Comparison of ENCODE assay signal across 1 cellular context in the genomic region with DNA sequence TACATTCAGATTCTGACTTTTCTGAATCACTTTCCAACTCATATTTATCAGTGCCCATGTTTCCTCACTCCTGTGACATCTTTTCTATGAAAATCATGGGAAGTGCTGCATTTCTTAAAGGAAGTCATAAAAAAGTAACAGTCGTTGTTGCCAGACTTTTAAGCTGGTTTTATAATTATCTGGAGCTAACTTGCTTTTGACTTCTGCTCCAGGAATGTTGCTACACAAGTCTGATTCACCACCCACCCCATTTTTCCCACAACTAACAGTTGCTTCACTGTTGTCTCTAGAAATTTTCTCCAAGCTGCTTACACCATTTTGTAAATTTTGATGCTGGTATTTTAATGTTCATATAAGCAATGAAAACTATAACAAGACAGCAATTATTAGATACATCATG.
TF ChIP-seq lines count a peak whose summit lies in the region.

No MANE protein-coding gene starts in this region.

TF ChIP-seq in endothelial cell of umbilical vein, 7 proteins besides CTCF, POLR2A, EP300 and RAD21:
- TF ChIP-seq POLR2AphosphoS5 (IDR thresholded peaks at IDR 0.05; ENCODE audit: insufficient read depth, low read depth, low read length) (no peak), GATA2 (IDR thresholded peaks at IDR 0.05; ENCODE audit: insufficient read depth, insufficient read length, low read depth, low read length) (peak; percentile 32), FOS (IDR thresholded peaks at IDR 0.05; ENCODE audit: borderline replicate concordance, insufficient read depth, low read length) (peak; percentile 45), EZH2 (IDR thresholded peaks at IDR 0.05; ENCODE audit: borderline replicate concordance, low read depth, low read length, severe bottlenecking) (no peak), JUN (IDR thresholded peaks at IDR 0.05; ENCODE audit: borderline replicate concordance, insufficient read depth, insufficient read length, low read depth) (no peak), MYC (IDR thresholded peaks at IDR 0.05; ENCODE audit: low read depth, low read length) (no peak)
- TF ChIP-seq, protein P1, sequence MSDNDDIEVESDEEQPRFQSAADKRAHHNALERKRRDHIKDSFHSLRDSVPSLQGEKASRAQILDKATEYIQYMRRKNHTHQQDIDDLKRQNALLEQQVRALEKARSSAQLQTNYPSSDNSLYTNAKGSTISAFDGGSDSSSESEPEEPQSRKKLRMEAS (IDR thresholded peaks at IDR 0.05; ENCODE audit: insufficient read depth, insufficient read length) = no peak
